In genomic region chr2:11899264-11899818, GRCh38 we compare ENCODE assay signal across 17 cellular contexts.
DNase-seq lines count a peak whose midpoint lies in the region; ATAC-seq and TF ChIP-seq lines count a peak whose summit lies in the region.
"Had no signal": no experiment of that assay in that cellular context is flagged by ENCODE, and none has a peak within 500 bp of the region (broad histone marks: within the 10 kb centered on the region; RNA-seq: fewer than 3 reads in every experiment).

No MANE protein-coding gene starts in this region.

- no peak overlapping the region for H3K27ac ChIP-seq in brain microvascular endothelial cell
- H3K27ac ChIP-seq in substantia nigra (ENCODE audit: low read depth, low read length, poor library complexity, severe bottlenecking) = no peak overlapping the region
- H3K27ac ChIP-seq: BLaER1 had no signal

- TF ChIP-seq CTCF in AG09309 (IDR thresholded peaks at IDR 0.05; ENCODE audit: control insufficient read depth, insufficient read depth, low read depth, low read length, missing control alignments) (no peak), brain microvascular endothelial cell (IDR thresholded peaks at IDR 0.05; ENCODE audit: low read depth, low read length, missing control alignments) (no peak), WTC11 (IDR thresholded peaks at IDR 0.05) (no peak)

- H3K27me3 Mint-ChIP-seq in WTC11 (ENCODE audit: low read depth) = no peaks in the 10 kb centered on the region; the same call in 1 of the 2 replicates
- no peaks in the 10 kb centered on the region for H3K27me3 Mint-ChIP-seq in activated T-cell treated with anti-CD3 and anti-CD28 coated beads, Interleukin-2, amount 50 U/mL, for 4 hours (ENCODE audit: low read depth)
- H3K27me3 Mint-ChIP-seq: activated CD4-positive, alpha-beta T cell treated with anti-CD3 and anti-CD28 coated beads for 36 hours; IgD-negative memory B cell; stimulated activated naive B cell treated with anti-CD40 and anti-IgM and Interleukin-4, amounts not matched to agents 10 μg/mL and 1 μg/mL and 100 μg/mL, for 72 hours had no signal

- H3K4me3 Mint-ChIP-seq in WTC11 = no peak overlapping the region
- no peak overlapping the region for H3K4me3 Mint-ChIP-seq in activated T-cell treated with anti-CD3 and anti-CD28 coated beads, Interleukin-2, amount 50 U/mL, for 4 hours
- H3K4me3 Mint-ChIP-seq: activated CD4-positive, alpha-beta T cell treated with anti-CD3 and anti-CD28 coated beads for 36 hours; activated T-cell treated with anti-CD3 and anti-CD28 coated beads, Interleukin-2, amount 50 U/mL, for 72 hours; brain; IgD-negative memory B cell; stimulated activated naive B cell treated with anti-CD40 and anti-IgM and Interleukin-4, amounts not matched to agents 10 μg/mL and 1 μg/mL and 100 μg/mL, for 72 hours had no signal

- H3K4me3 ChIP-seq in AG09309 (ENCODE audit: control insufficient read depth, low read depth, low read length) (no peak overlapping the region), brain microvascular endothelial cell (ENCODE audit: low read depth, low read length) (no peak overlapping the region)
- H3K4me3 ChIP-seq: BLaER1 had no signal

- in situ Hi-C loops in brain microvascular endothelial cell (cut with HindIII; ENCODE audit: low pct_ligation_motif_present, low sequenced_read_pairs) = no loop called here

- 0 out of 2 replicates have a peak, but pooled peaks cover 2% of the 10 kb centered on the region for H3K36me3 Mint-ChIP-seq in WTC11
- peaks cover 4% of the 10 kb centered on the region for H3K36me3 Mint-ChIP-seq in activated T-cell treated with anti-CD3 and anti-CD28 coated beads, Interleukin-2, amount 50 U/mL, for 4 hours (ENCODE audit: insufficient read depth)
- H3K36me3 Mint-ChIP-seq: brain had no signal

- no peaks in the 10 kb centered on the region for H3K36me3 ChIP-seq in brain microvascular endothelial cell (replicated peaks)
- H3K36me3 ChIP-seq: BLaER1 had no signal

- CTCF ChIA-PET in WTC11 (lab: Charles Lee) = no interaction called here

- no peak for ATAC-seq in WTC11
- no peak for ATAC-seq in activated T-cell treated with anti-CD3 and anti-CD28 coated beads, Interleukin-2, amount 50 U/mL, for 4 hours
- ATAC-seq: activated CD4-positive, alpha-beta T cell treated with anti-CD3 and anti-CD28 coated beads for 36 hours; activated T-cell treated with anti-CD3 and anti-CD28 coated beads, Interleukin-2, amount 50 U/mL, for 72 hours; stimulated activated naive B cell treated with anti-CD40 and anti-IgM and Interleukin-4, amounts not matched to agents 10 μg/mL and 1 μg/mL and 100 μg/mL, for 72 hours had no signal

- no peaks in the 10 kb centered on the region for H3K27me3 ChIP-seq in brain microvascular endothelial cell (replicated peaks)
- H3K27me3 ChIP-seq: BLaER1 had no signal

- H3K4me1 Mint-ChIP-seq in WTC11 = peaks cover 13% of the 10 kb centered on the region
- no peaks in the 10 kb centered on the region for H3K4me1 Mint-ChIP-seq in activated T-cell treated with anti-CD3 and anti-CD28 coated beads, Interleukin-2, amount 50 U/mL, for 4 hours (ENCODE audit: low read depth)
- H3K4me1 Mint-ChIP-seq: activated CD4-positive, alpha-beta T cell treated with anti-CD3 and anti-CD28 coated beads for 36 hours had no signal

- peak; percentile 29 for DNase-seq in AG09309 (ENCODE audit: low read depth)
- DNase-seq in HT1080 (ENCODE audit: low read depth) = peak; percentile 78
- DNase-seq in brain microvascular endothelial cell = peak; percentile 63
- peak; percentile 86 for DNase-seq in iris pigment epithelial cell (ENCODE audit: low read depth)
- no peak for DNase-seq in NCI-H2171 (lab: John Stamatoyannopoulos, UW)
- no peak for DNase-seq in WTC11 (ENCODE audit: low spot score)
- DNase-seq in activated T-cell treated with anti-CD3 and anti-CD28 coated beads, Interleukin-2, amount 50 U/mL, for 4 hours = no peak
- no peak for DNase-seq in substantia nigra (lab: John Stamatoyannopoulos, UW)
- DNase-seq: activated CD4-positive, alpha-beta T cell treated with anti-CD3 and anti-CD28 coated beads for 36 hours; activated T-cell treated with anti-CD3 and anti-CD28 coated beads, Interleukin-2, amount 50 U/mL, for 72 hours; erythroblast; NCI-H1930; stimulated activated naive B cell treated with anti-CD40 and anti-IgM and Interleukin-4, amounts not matched to agents 10 μg/mL and 1 μg/mL and 100 μg/mL, for 72 hours; SW 1271 had no signal

- POLR2A ChIA-PET in WTC11 (lab: Charles Lee) = interaction anchor here (0.6 kb wide), 1 partner anchor 457 kb away, joined by 3 read pairs; no protein-coding TSS in a partner anchor

- peaks cover 12% of the 10 kb centered on the region for H3K9me3 Mint-ChIP-seq in WTC11
- peaks cover 8% of the 10 kb centered on the region for H3K9me3 Mint-ChIP-seq in activated T-cell treated with anti-CD3 and anti-CD28 coated beads, Interleukin-2, amount 50 U/mL, for 4 hours

- H3K27ac Mint-ChIP-seq in WTC11 = no peak overlapping the region
- H3K27ac Mint-ChIP-seq: activated CD4-positive, alpha-beta T cell treated with anti-CD3 and anti-CD28 coated beads for 36 hours; activated T-cell treated with anti-CD3 and anti-CD28 coated beads, Interleukin-2, amount 50 U/mL, for 72 hours; brain; IgD-negative memory B cell; stimulated activated naive B cell treated with anti-CD40 and anti-IgM and Interleukin-4, amounts not matched to agents 10 μg/mL and 1 μg/mL and 100 μg/mL, for 72 hours had no signal

TF ChIP-seq in WTC11, 78 proteins besides CTCF, POLR2A, EP300 and RAD21:
- TF ChIP-seq ZNF416 (CRISPR knock-in tag; IDR thresholded peaks at IDR 0.05) = no peak
- no peak for TF ChIP-seq SP1 (CRISPR knock-in tag; conservative IDR thresholded peaks at IDR 0.05)
- no peak for TF ChIP-seq NR2C2 (CRISPR knock-in tag; IDR thresholded peaks at IDR 0.05)
- TF ChIP-seq KAT7 (CRISPR knock-in tag; IDR thresholded peaks at IDR 0.05; ENCODE audit: borderline replicate concordance) = no peak
- TF ChIP-seq PREB (CRISPR knock-in tag; IDR thresholded peaks at IDR 0.05; ENCODE audit: borderline replicate concordance) = no peak
- TF ChIP-seq PRRX2 (CRISPR knock-in tag; IDR thresholded peaks at IDR 0.05) = no peak
- no peak for TF ChIP-seq RORB (CRISPR knock-in tag; IDR thresholded peaks at IDR 0.05)
- no peak for TF ChIP-seq E2F4 (CRISPR knock-in tag; IDR thresholded peaks at IDR 0.05; ENCODE audit: borderline replicate concordance, low read depth)
- no peak for TF ChIP-seq SOX15 (CRISPR knock-in tag; IDR thresholded peaks at IDR 0.05)
- no peak for TF ChIP-seq MXD4 (CRISPR knock-in tag; IDR thresholded peaks at IDR 0.05; ENCODE audit: borderline replicate concordance)
- no peak for TF ChIP-seq IRF1 (CRISPR knock-in tag; IDR thresholded peaks at IDR 0.05)
- no peak for TF ChIP-seq ESRRA (CRISPR knock-in tag; IDR thresholded peaks at IDR 0.05; ENCODE audit: borderline replicate concordance)
- no peak for TF ChIP-seq ATF2 (CRISPR knock-in tag; IDR thresholded peaks at IDR 0.05; ENCODE audit: borderline replicate concordance, low read depth)
- TF ChIP-seq CDX4 (CRISPR knock-in tag; IDR thresholded peaks at IDR 0.05; ENCODE audit: borderline replicate concordance) = no peak
- TF ChIP-seq HMGA2 (CRISPR knock-in tag; IDR thresholded peaks at IDR 0.05) = no peak
- TF ChIP-seq ZNF263 (CRISPR knock-in tag; IDR thresholded peaks at IDR 0.05; ENCODE audit: low read depth) = no peak

Comparison
In these comparisons a context has a peak if more than half of its experiments do, and no peak if none do; other contexts are left out.
1. DNase-seq: peak in AG09309 (single experiment), HT1080 (single experiment), brain microvascular endothelial cell (single experiment) and iris pigment epithelial cell (single experiment); none in NCI-H2171 (single experiment), WTC11 (single experiment), activated T-cell treated with anti-CD3 and anti-CD28 coated beads, Interleukin-2, amount 50 U/mL, for 4 hours (single experiment) and substantia nigra (0 of 49).